In the genomic region with DNA sequence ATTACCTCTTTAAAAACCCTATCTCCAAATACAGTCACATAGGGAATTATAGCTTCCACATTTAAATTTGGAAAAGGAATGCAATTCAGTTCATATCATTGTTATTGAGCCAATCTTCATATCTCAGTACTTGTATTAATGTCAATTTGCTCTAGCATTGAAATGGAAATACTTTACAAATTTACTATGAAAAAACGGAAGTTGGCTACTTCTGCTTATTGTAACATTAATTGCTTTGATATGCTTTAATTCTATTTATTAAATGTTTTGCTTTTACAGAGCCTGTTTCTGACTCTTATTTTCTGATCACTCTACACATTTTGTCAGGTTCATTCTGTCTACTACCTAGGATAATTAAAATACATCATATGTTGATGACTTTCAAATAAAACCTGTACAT, we compare ENCODE assay signal across 25 cellular contexts.
DNase-seq lines count a peak whose midpoint lies in the region; ATAC-seq, FAIRE-seq and TF ChIP-seq lines count a peak whose summit lies in the region.
"Had no signal": no experiment of that assay in that cellular context is flagged by ENCODE, and none has a peak within 500 bp of the region (broad histone marks: within the 10 kb centered on the region; RNA-seq: fewer than 3 reads in every experiment).

No MANE protein-coding gene starts in this region.

- H2AFZ ChIP-seq in Loucy (ENCODE audit: low read length): no peak overlapping the region
- H2AFZ ChIP-seq in GM12878 (ENCODE audit: control insufficient read depth, low read depth, low read length): peak overlapping the region; percentile 11; the same call in 1 of the 2 replicates

- POLR2A ChIA-PET in GM12878 (lab: Charles Lee): no interaction called here

- SMC1A ChIA-PET in GM12878 (lab: Charles Lee; ENCODE audit: uncharacterized antibody, unreplicated experiment): no interaction called here

- in situ Hi-C loops in GM12878 (cut with MboI): no loop called here

- H4K20me1 ChIP-seq in Loucy (ENCODE audit: insufficient read depth, low read length, poor library complexity, severe bottlenecking) (no peaks in the 10 kb centered on the region), GM12878 (ENCODE audit: control insufficient read depth, insufficient read depth) (no peaks in the 10 kb centered on the region)
- H4K20me1 ChIP-seq: BLaER1 had no signal

- TF ChIP-seq CTCF in Loucy (conservative IDR thresholded peaks at IDR 0.05; ENCODE audit: low read length) (no peak), GM12878 (IDR thresholded peaks at IDR 0.05 in 2 of 3, conservative IDR thresholded peaks at IDR 0.05 in 1 of 3; ENCODE audit: control insufficient read depth in 2 of 3, extremely low read depth in 1 of 3, insufficient read depth in 1 of 3, low read depth in 3 of 3, low read length in 3 of 3) (no peak)

- H3K27ac ChIP-seq in GM12878 (ENCODE audit: control insufficient read depth, insufficient read depth): no peak overlapping the region
- H3K27ac ChIP-seq in small intestine (ENCODE audit: low read depth in 1 of 2, low read length in 1 of 2): no peak overlapping the region
- H3K27ac ChIP-seq: BLaER1 had no signal

- CTCF ChIA-PET in GM12878 (lab: Yijun Ruan, JAX): no interaction called here

- FAIRE-seq in GM12878 (lab: Jason Lieb, UNC) (no peak), small intestine (lab: Jason Lieb, UNC) (no peak)
- FAIRE-seq: A204.1, GM12891, GM19239 had no signal

- no peak for TF ChIP-seq EP300 in GM12878 (IDR thresholded peaks at IDR 0.05; ENCODE audit: borderline replicate concordance in 1 of 2, control insufficient read depth in 1 of 2, low read depth in 2 of 2, low read length in 2 of 2)

- no peak overlapping the region for H3K4me3 ChIP-seq in Loucy (ENCODE audit: low read length, poor library complexity, severe bottlenecking)
- H3K4me3 ChIP-seq in GM12878: no peak overlapping the region
- no peak overlapping the region for H3K4me3 ChIP-seq in small intestine (ENCODE audit: low read depth in 1 of 2, low read length in 2 of 2)
- H3K4me3 ChIP-seq: BLaER1 had no signal

- no peaks in the 10 kb centered on the region for H3K27me3 ChIP-seq in Loucy (ENCODE audit: insufficient read depth, low read length, poor library complexity, severe bottlenecking)
- H3K27me3 ChIP-seq in GM12878 (replicated peaks in 1 of 2; ENCODE audit: control insufficient read depth in 2 of 2, insufficient read depth in 2 of 2, low read length in 1 of 2): no peaks in the 10 kb centered on the region
- H3K27me3 ChIP-seq in small intestine (ENCODE audit: control insufficient read depth in 2 of 2, insufficient read depth in 2 of 2, low read length in 2 of 2): no peaks in the 10 kb centered on the region
- H3K27me3 ChIP-seq: BE2C, BLaER1 had no signal

- 0% methylated on average over 1 of the region's 1 CpG for WGBS in GM12878 (ENCODE audit: insufficient coverage, insufficient replicate concordance, low lambda C conversion rate, missing lambda C conversion rate)
- whole genome bisulfite sequencing in small intestine, 3 donors: 64 to 92% (median 83%) methylated on average over 1 of the region's 1 CpG

- intact Hi-C loops in GM12878 (cut with micrococcal nuclease; ENCODE audit: unreplicated experiment): no loop called here

- DNase-seq in MV-4-11 (lab: John Stamatoyannopoulos, UW): peak; percentile 0
- peak; percentile 7 for DNase-seq in OCI-M1 (lab: John Stamatoyannopoulos, UW)
- DNase-seq in GM12878 (ENCODE audit: low read depth, low spot score): no peak
- no peak for DNase-seq in superior temporal gyrus (ENCODE audit: extremely low spot score)
- no peak for DNase-seq in small intestine
- no peak for DNase-seq in SKM-1 treated with dmso at 0.1 percent for 144 hours (lab: John Stamatoyannopoulos, UW; ENCODE audit: unreplicated experiment)
- DNase-seq: 8988T; ACHN; BE2C; C1 segment of cervical spinal cord; CD4-positive, alpha-beta memory T cell; CD4-positive, CD25-positive, alpha-beta regulatory T cell; CD8-positive, alpha-beta memory T cell; COR-L47; DMS153; DMS53; DMS79; DND-41; EL; GDM1 had no signal

- ATAC-seq in GM12878: no peak

- TF ChIP-seq POLR2A in GM12878 (IDR thresholded peaks at IDR 0.05; ENCODE audit: low read depth, low read length): no peak

- H3K9me3 ChIP-seq in Loucy (ENCODE audit: insufficient read depth, low read depth, low read length): no peaks in the 10 kb centered on the region
- H3K9me3 ChIP-seq in GM12878 (replicated peaks; ENCODE audit: control insufficient read depth, insufficient read depth, low read length): no peaks in the 10 kb centered on the region
- H3K9me3 ChIP-seq in small intestine (ENCODE audit: control insufficient read depth, low read depth): no peaks in the 10 kb centered on the region
- H3K9me3 ChIP-seq: BE2C, BLaER1 had no signal

- RAD21 ChIA-PET in GM12878 (lab: Charles Lee; ENCODE audit: unreplicated experiment): no interaction called here

- H3K79me2 ChIP-seq in Loucy (ENCODE audit: insufficient read depth, low read length) (no peaks in the 10 kb centered on the region), GM12878 (ENCODE audit: control insufficient read depth, insufficient read depth, low read length) (no peaks in the 10 kb centered on the region)

- H3K4me2 ChIP-seq in Loucy (ENCODE audit: low read depth, low read length, poor library complexity, severe bottlenecking) (peak overlapping the region; percentile 40), GM12878 (ENCODE audit: control insufficient read depth, insufficient read depth) (no peak overlapping the region)
- H3K4me2 ChIP-seq: BLaER1 had no signal

- H3F3A ChIP-seq in Loucy (ENCODE audit: low read depth): no peaks in the 10 kb centered on the region

- H3K9ac ChIP-seq in Loucy (ENCODE audit: low read depth, low read length, poor library complexity, severe bottlenecking) (no peak overlapping the region), GM12878 (ENCODE audit: control insufficient read depth, insufficient read depth, low read length) (no peak overlapping the region)
- H3K9ac ChIP-seq: BLaER1 had no signal

- no peak for TF ChIP-seq RAD21 in GM12878 (IDR thresholded peaks at IDR 0.05; ENCODE audit: insufficient read depth, low read depth, low read length)

- H3K4me1 ChIP-seq in Loucy (ENCODE audit: insufficient read depth, low read length, poor library complexity, severe bottlenecking): peaks cover 4% of the 10 kb centered on the region
- H3K4me1 ChIP-seq in GM12878 (ENCODE audit: control insufficient read depth, insufficient read depth, low read length): no peaks in the 10 kb centered on the region
- no peaks in the 10 kb centered on the region for H3K4me1 ChIP-seq in small intestine (ENCODE audit: control insufficient read depth in 2 of 2, insufficient read depth in 1 of 2, low read depth in 1 of 2, low read length in 1 of 2)
- H3K4me1 ChIP-seq: BE2C, BLaER1 had no signal

- BruUV-seq in GM12878 (replicated peaks; lab: Mats Ljungman, UMichigan): no TSS peak

- no peaks in the 10 kb centered on the region for H3K9me2 ChIP-seq in Loucy (replicated peaks; ENCODE audit: low read depth, low read length)

- H3K36me3 ChIP-seq in Loucy (ENCODE audit: insufficient read depth, low read length) (no peaks in the 10 kb centered on the region), GM12878 (ENCODE audit: control insufficient read depth in 2 of 2, insufficient read depth in 2 of 2, low read length in 1 of 2) (no peaks in the 10 kb centered on the region), small intestine (ENCODE audit: control insufficient read depth in 2 of 2, insufficient read depth in 2 of 2, low read length in 2 of 2) (no peaks in the 10 kb centered on the region)
- H3K36me3 ChIP-seq: BE2C, BLaER1 had no signal

TF ChIP-seq in GM12878, 131 proteins besides CTCF, POLR2A, EP300 and RAD21 (continues in another document):
- TF ChIP-seq TBL1XR1 (IDR thresholded peaks at IDR 0.05; ENCODE audit: low read depth, low read length) (no peak), CHD4 (IDR thresholded peaks at IDR 0.05) (no peak), SPI1 (IDR thresholded peaks at IDR 0.05; ENCODE audit: borderline replicate concordance, insufficient read depth, low read depth, low read length) (no peak), CREB1 (IDR thresholded peaks at IDR 0.05; ENCODE audit: low read depth) (no peak)
- TF ChIP-seq, protein P1, sequence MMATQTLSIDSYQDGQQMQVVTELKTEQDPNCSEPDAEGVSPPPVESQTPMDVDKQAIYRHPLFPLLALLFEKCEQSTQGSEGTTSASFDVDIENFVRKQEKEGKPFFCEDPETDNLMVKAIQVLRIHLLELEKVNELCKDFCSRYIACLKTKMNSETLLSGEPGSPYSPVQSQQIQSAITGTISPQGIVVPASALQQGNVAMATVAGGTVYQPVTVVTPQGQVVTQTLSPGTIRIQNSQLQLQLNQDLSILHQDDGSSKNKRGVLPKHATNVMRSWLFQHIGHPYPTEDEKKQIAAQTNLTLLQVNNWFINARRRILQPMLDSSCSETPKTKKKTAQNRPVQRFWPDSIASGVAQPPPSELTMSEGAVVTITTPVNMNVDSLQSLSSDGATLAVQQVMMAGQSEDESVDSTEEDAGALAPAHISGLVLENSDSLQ (IDR thresholded peaks at IDR 0.05): no peak
- TF ChIP-seq, protein P2, sequence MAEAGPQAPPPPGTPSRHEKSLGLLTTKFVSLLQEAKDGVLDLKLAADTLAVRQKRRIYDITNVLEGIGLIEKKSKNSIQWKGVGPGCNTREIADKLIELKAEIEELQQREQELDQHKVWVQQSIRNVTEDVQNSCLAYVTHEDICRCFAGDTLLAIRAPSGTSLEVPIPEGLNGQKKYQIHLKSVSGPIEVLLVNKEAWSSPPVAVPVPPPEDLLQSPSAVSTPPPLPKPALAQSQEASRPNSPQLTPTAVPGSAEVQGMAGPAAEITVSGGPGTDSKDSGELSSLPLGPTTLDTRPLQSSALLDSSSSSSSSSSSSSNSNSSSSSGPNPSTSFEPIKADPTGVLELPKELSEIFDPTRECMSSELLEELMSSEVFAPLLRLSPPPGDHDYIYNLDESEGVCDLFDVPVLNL (IDR thresholded peaks at IDR 0.05; ENCODE audit: low read depth, low read length): no peak

Comparison
In these comparisons a context has a peak if more than half of its experiments do, and no peak if none do; other contexts are left out.
1. DNase-seq: peak in MV-4-11 (single experiment) and OCI-M1 (single experiment); none in GM12878 (single experiment), superior temporal gyrus (single experiment), small intestine (single experiment) and SKM-1 treated with dmso at 0.1 percent for 144 hours (single experiment).